11 cellular contexts compared by ENCODE assay signal in the genomic region with DNA sequence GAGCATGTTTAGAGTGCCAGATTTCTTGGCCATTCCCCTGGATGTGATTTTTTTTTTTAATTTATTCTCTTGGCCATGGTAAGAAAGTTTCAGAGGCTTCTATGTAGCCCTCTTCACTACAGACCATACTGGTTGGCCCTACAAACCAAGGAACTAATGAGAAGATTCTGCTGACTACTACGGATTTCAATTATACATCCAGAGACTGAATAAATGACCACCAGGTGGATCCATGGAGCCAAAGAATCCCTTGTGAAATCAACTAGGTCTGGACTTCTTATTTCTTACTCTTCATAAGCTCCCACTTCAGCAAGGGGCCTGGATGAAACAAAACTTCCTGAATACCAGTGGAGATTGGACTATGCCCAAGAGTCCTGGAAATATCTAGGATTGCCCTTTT. TPM values are rescaled to one million over a fixed set of nuclear protein-coding genes. Genes with fewer than 3 reads are reported as not detected.
A peak's percentile ranks its signal among the peaks of the same experiment; 100 is the strongest.
DNase-seq lines count a peak whose midpoint lies in the region; ATAC-seq, FAIRE-seq and TF ChIP-seq lines count a peak whose summit lies in the region.
"Had no signal": no experiment of that assay in that cellular context is flagged by ENCODE, and none has a peak within 500 bp of the region (broad histone marks: within the 10 kb centered on the region; RNA-seq: fewer than 3 reads in every experiment).

No MANE protein-coding gene starts in this region.

- no peaks in the 10 kb centered on the region for H3K79me2 ChIP-seq in HepG2 (ENCODE audit: insufficient read depth, low read length)

- no peaks in the 10 kb centered on the region; a peak in 2 of 5 replicates for H3K27me3 ChIP-seq in HepG2 (ENCODE audit: control insufficient read depth in 1 of 2, insufficient read depth in 2 of 2, low read length in 2 of 2)

- WGBS in HepG2 (ENCODE audit: low lambda C conversion rate), result 0% methylated on average over 1 of the region's 1 CpG

- in situ Hi-C loops in HepG2 (cut with HindIII; ENCODE audit: extremely low pct_ligation_motif_present, low pct_unique_long_range_greater_than_20kb), result no loop called here

- H3K4me2 ChIP-seq in HepG2 (ENCODE audit: low read depth, low read length), result no peak overlapping the region

- H3K4me1 ChIP-seq in HepG2 (ENCODE audit: insufficient read depth, low read length), result no peaks in the 10 kb centered on the region

- BruUV-seq in HepG2 (replicated peaks; lab: Mats Ljungman, UMichigan), result no TSS peak

- H3K9me3 ChIP-seq in HepG2 (ENCODE audit: low read length), result no peaks in the 10 kb centered on the region

- no peak for FAIRE-seq in HepG2 (lab: Jason Lieb, UNC)

- no peak overlapping the region for H3K4me3 ChIP-seq in HepG2 (replicated peaks in 1 of 3; ENCODE audit: insufficient read depth in 1 of 3, low read depth in 2 of 3, low read length in 3 of 3)

- H3K9ac ChIP-seq in HepG2 (ENCODE audit: insufficient read depth, low read depth, low read length), result no peak overlapping the region

- no peaks in the 10 kb centered on the region for H3K36me3 ChIP-seq in HepG2 (replicated peaks in 1 of 2; ENCODE audit: control insufficient read depth in 1 of 2, insufficient read depth in 2 of 2, low read length in 2 of 2)

- no peak overlapping the region for H3K27ac ChIP-seq in HepG2 (ENCODE audit: extremely low read length, insufficient read depth, low read length)
- H3K27ac ChIP-seq: epithelial cell of prostate had no signal

- DNase-seq in EL (peak; percentile 12), HuH-7 (ENCODE audit: low spot score) (peak; percentile 24), amniotic epithelial cell (ENCODE audit: low read depth) (peak; percentile 20), HepG2 (ENCODE audit: low spot score) (no peak), omental fat pad (ENCODE audit: low spot score) (no peak), NCI-H1930 (lab: John Stamatoyannopoulos, UW) (no peak)
- no peak for DNase-seq in activated CD4-positive, alpha-beta T cell treated with anti-CD3 and anti-CD28 coated beads, Interleukin-2, amount 50 U/mL, for 48 hours
- DNase-seq: activated CD4-positive, alpha-beta T cell treated with anti-CD3 and anti-CD28 coated beads for 4 hours; DMS79; NCI-H524 treated with DMSO at 0.1 percent for 48 hours had no signal

- TF ChIP-seq RAD21 in HepG2 (CRISPR knock-in tag; IDR thresholded peaks at IDR 0.05), result no peak

- intact Hi-C loops in HepG2 (cut with micrococcal nuclease; ENCODE audit: unreplicated experiment), result no loop called here

- no peaks in the 10 kb centered on the region for H4K20me1 ChIP-seq in HepG2 (ENCODE audit: insufficient read depth, low read length)

- H2AFZ ChIP-seq in HepG2 (ENCODE audit: low read length), result no peak overlapping the region

- TF ChIP-seq EP300 in HepG2 (IDR thresholded peaks at IDR 0.05; ENCODE audit: low read depth in 2 of 2, low read length in 2 of 2) (no peak), HepG2 (CRISPR knock-in tag; IDR thresholded peaks at IDR 0.05; ENCODE audit: borderline replicate concordance) (no peak)

- ATAC-seq in HepG2 (peak; percentile 61), omental fat pad (ENCODE audit: low FRiP score) (no peak)

- TF ChIP-seq POLR2A in HepG2 (IDR thresholded peaks at IDR 0.05; ENCODE audit: insufficient read depth in 1 of 2, low read depth in 2 of 2, low read length in 2 of 2), result no peak

- TF ChIP-seq CTCF in HepG2 (CRISPR knock-in tag; IDR thresholded peaks at IDR 0.05) (no peak), omental fat pad (IDR thresholded peaks at IDR 0.05) (no peak)

- CTCF ChIA-PET in HepG2 (lab: Yijun Ruan, JAX; ENCODE audit: low intra/inter-chr PET ratio, low total read pairs), result no interaction called here

- POLR2A ChIA-PET in HepG2 (lab: Yijun Ruan, JAX), result no interaction called here

TF ChIP-seq in HepG2, 621 proteins besides CTCF, POLR2A, EP300 and RAD21:
- TF ChIP-seq TCF7 (IDR thresholded peaks at IDR 0.05; ENCODE audit: low read depth) (no peak), NFIB (CRISPR knock-in tag; IDR thresholded peaks at IDR 0.05; ENCODE audit: borderline replicate concordance) (no peak), MAFK (conservative IDR thresholded peaks at IDR 0.05 in 1 of 2, IDR thresholded peaks at IDR 0.05 in 1 of 2; ENCODE audit: low read length in 2 of 2) (peak; percentile 87 to 90), MAFF (IDR thresholded peaks at IDR 0.05; ENCODE audit: low read depth, low read length) (peak; percentile 88)

RNA-seq across cellular contexts. Expression of a gene that starts 27.6 kb away (rescaled TPM):
- total RNA-seq in HepG2 (2016; rRNA removed; fragmentation: Illumina TruSeq; extraction: Trizol) (44.7 and 50.2 TPM in 2 replicates), omental fat pad (10 to 100 TPM; 20.6 to 40.7 (median 25.9) TPM)
- 7.9 and 9.2 TPM in 2 replicates for total RNA-seq in HepG2 (2016; cell fraction: cytosol; rRNA removed; fragmentation: Illumina TruSeq; extraction: Trizol; ENCODE audit: low read depth)
- 42.5 and 45.6 TPM in 2 replicates for total RNA-seq in HepG2 (2016; cell fraction: insoluble cytoplasmic fraction; rRNA removed; fragmentation: Illumina TruSeq; extraction: Trizol)
- total RNA-seq in HepG2 (2016; cell fraction: membrane; rRNA removed; fragmentation: Illumina TruSeq; extraction: Trizol), result 10.6 and 12.6 TPM in 2 replicates
- 25.0 and 27.5 TPM in 2 replicates for total RNA-seq in HepG2 (2016; cell fraction: nucleus; rRNA removed; fragmentation: Illumina TruSeq; extraction: Trizol)
- polyA plus RNA-seq in HepG2 (2011; rRNA removed), result 10.9 and 12.1 TPM in 2 replicates
- 11.9 and 12.6 TPM in 2 replicates for polyA plus RNA-seq in HepG2 (2011; cell fraction: cytosol; rRNA removed)
- polyA plus RNA-seq in HepG2 (2011; cell fraction: nucleus; rRNA removed), result 6.4 and 7.3 TPM in 2 replicates
- polyA plus RNA-seq in HepG2 (2012), result 21.6 and 22.5 TPM in 2 replicates
- 5.6 and 6.2 TPM in 2 replicates for polyA plus RNA-seq in HepG2 (2016; cell fraction: cytosol; fragmentation: Illumina TruSeq; extraction: Trizol; ENCODE audit: low read depth)
- 37.3 and 41.8 TPM in 2 replicates for polyA plus RNA-seq in HepG2 (2016; cell fraction: insoluble cytoplasmic fraction; fragmentation: Illumina TruSeq; extraction: Trizol; ENCODE audit: low read depth)
- 6.4 and 8.0 TPM in 2 replicates for polyA plus RNA-seq in HepG2 (2016; cell fraction: membrane; fragmentation: Illumina TruSeq; extraction: Trizol; ENCODE audit: low read depth)
- polyA plus RNA-seq in HepG2 (2016; cell fraction: nucleus; fragmentation: Illumina TruSeq; extraction: Trizol; ENCODE audit: insufficient read depth, low read depth), result 27.7 and 29.2 TPM in 2 replicates
- polyA minus RNA-seq in HepG2 (2011; rRNA and poly(A)+ RNA removed; ENCODE audit: low replicate concordance), result 9.9 and 22.3 TPM in 2 replicates
- polyA minus RNA-seq in HepG2 (2011; cell fraction: cytosol; rRNA and poly(A)+ RNA removed), result 7.6 and 8.3 TPM in 2 replicates
- 15.4 and 18.2 TPM in 2 replicates for polyA minus RNA-seq in HepG2 (2011; cell fraction: nucleus; rRNA and poly(A)+ RNA removed)

Comparison
In these comparisons a context has a peak if more than half of its experiments do, and no peak if none do; other contexts are left out.
1. DNase-seq: peak in EL (single experiment), HuH-7 (single experiment) and amniotic epithelial cell (single experiment); none in HepG2 (single experiment), activated CD4-positive, alpha-beta T cell treated with anti-CD3 and anti-CD28 coated beads, Interleukin-2, amount 50 U/mL, for 48 hours (0 of 2), omental fat pad (single experiment) and NCI-H1930 (0 of 2).